ENCODE assay signal across 21 cellular contexts in the genomic region with DNA sequence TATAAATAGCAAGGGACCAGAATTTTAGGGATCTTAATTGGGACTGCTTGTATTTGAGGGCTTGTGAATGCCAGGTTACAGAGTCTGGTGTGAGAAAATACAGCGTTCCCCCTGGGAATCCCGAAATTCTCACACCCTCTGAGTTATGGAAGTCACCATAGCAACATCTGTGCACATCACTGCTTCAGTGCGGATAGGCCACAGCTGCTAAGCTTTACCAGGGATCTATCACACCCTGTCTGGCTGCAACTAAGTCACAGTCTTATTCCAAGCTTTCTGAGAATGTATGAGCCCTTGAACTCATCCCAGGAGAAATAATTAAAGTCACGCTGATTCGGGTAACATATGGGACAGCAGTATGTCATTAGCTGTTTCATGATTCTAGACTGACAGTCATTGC. TPM values are rescaled to one million over a fixed set of nuclear protein-coding genes. Genes with fewer than 3 reads are reported as not detected.
DNase-seq lines count a peak whose midpoint lies in the region; TF ChIP-seq lines count a peak whose summit lies in the region.
"Had no signal": no experiment of that assay in that cellular context is flagged by ENCODE, and none has a peak within 500 bp of the region (broad histone marks: within the 10 kb centered on the region; RNA-seq: fewer than 3 reads in every experiment).

No MANE protein-coding gene starts in this region.

- H3K27me3 ChIP-seq in trophoblast cell (ENCODE audit: insufficient read depth, low read length) = no peaks in the 10 kb centered on the region
- H3K27me3 ChIP-seq: BLaER1 had no signal

- H2BK5ac ChIP-seq in trophoblast cell (ENCODE audit: low read depth, low read length, poor library complexity) = no peak overlapping the region

- H3K4me3 ChIP-seq in fibroblast of mammary gland (ENCODE audit: control insufficient read depth, low read depth, low read length) (no peak overlapping the region), trophoblast cell (ENCODE audit: low read depth, low read length) (no peak overlapping the region)
- H3K4me3 ChIP-seq: BLaER1 had no signal

- no peak overlapping the region for H3K4ac ChIP-seq in trophoblast cell (ENCODE audit: low read depth, low read length)

- H3K4me2 ChIP-seq in trophoblast cell (ENCODE audit: low read length) = no peak overlapping the region
- H3K4me2 ChIP-seq: BLaER1 had no signal

- H3K23ac ChIP-seq in trophoblast cell (ENCODE audit: low read length) = no peak overlapping the region

- H2AK5ac ChIP-seq in trophoblast cell (ENCODE audit: low read length) = no peak overlapping the region

- H4K12ac ChIP-seq in trophoblast cell (ENCODE audit: low read depth, low read length) = no peak overlapping the region

- no peak overlapping the region for H2AFZ ChIP-seq in trophoblast cell (ENCODE audit: insufficient read depth, low read length, poor library complexity)

- no peak overlapping the region for H2BK12ac ChIP-seq in trophoblast cell (ENCODE audit: low read length)

- H3K9ac ChIP-seq in trophoblast cell (ENCODE audit: low read length) = peak overlapping the region; percentile 40
- H3K9ac ChIP-seq: BLaER1 had no signal

- no peaks in the 10 kb centered on the region for H3K9me3 ChIP-seq in trophoblast cell (ENCODE audit: insufficient read depth, low read depth, low read length)
- H3K9me3 ChIP-seq: BLaER1 had no signal

- H2BK120ac ChIP-seq in trophoblast cell (ENCODE audit: insufficient read depth, low read length, poor library complexity) = no peak overlapping the region

- H3K27ac ChIP-seq in trophoblast cell (ENCODE audit: low read depth, low read length) = no peak overlapping the region
- H3K27ac ChIP-seq: BLaER1, RWPE1 had no signal

- no peak overlapping the region for H4K91ac ChIP-seq in trophoblast cell (ENCODE audit: low read depth, low read length)

- no peak overlapping the region for H3K14ac ChIP-seq in trophoblast cell (ENCODE audit: low read length)

- no peak for TF ChIP-seq CTCF in fibroblast of mammary gland (conservative IDR thresholded peaks at IDR 0.05; ENCODE audit: control insufficient read depth, insufficient read depth, low read depth, low read length)

- H4K8ac ChIP-seq in trophoblast cell (ENCODE audit: low read depth, low read length) = no peak overlapping the region

- no peaks in the 10 kb centered on the region for H3K36me3 ChIP-seq in trophoblast cell (ENCODE audit: control insufficient read depth in 1 of 2, insufficient read depth in 2 of 2, low read length in 2 of 2)
- H3K36me3 ChIP-seq: BLaER1 had no signal

- no peaks in the 10 kb centered on the region for H3K4me1 ChIP-seq in trophoblast cell (ENCODE audit: control insufficient read depth in 1 of 2, insufficient read depth in 2 of 2, low read length in 2 of 2)
- H3K4me1 ChIP-seq: BLaER1 had no signal

- H3K79me1 ChIP-seq in trophoblast cell (ENCODE audit: low read length) = no peaks in the 10 kb centered on the region

- DNase-seq in LHCN-M2 (ENCODE audit: low read depth) (peak; percentile 37), NCI-H524 treated with DMSO at 0.1 percent for 48 hours (lab: John Stamatoyannopoulos, UW) (peak; percentile 2), fibroblast of mammary gland (ENCODE audit: low read depth) (peak; percentile 6), trophoblast cell (no peak), DMS79 treated with DMSO at 0.1 percent for 48 hours (lab: John Stamatoyannopoulos, UW) (no peak), cerebellar cortex (ENCODE audit: low spot score) (no peak)
- no peak for DNase-seq in effector CD4-positive, alpha-beta T cell
- DNase-seq: CD4-positive, CD25-positive, alpha-beta regulatory T cell; KG1; NCI-H1048; NCI-H1417 treated with DMSO at 0.1 percent for 48 hours; NCI-H1694 treated with DMSO at 0.1 percent for 48 hours; NCI-H2081; NCI-H345; NCI-H510A treated with DMSO at 0.1 percent for 48 hours; SHP77; T-helper 1 cell had no signal

- H3K79me2 ChIP-seq in trophoblast cell (ENCODE audit: control insufficient read depth, insufficient read depth, low read length, poor library complexity) = no peaks in the 10 kb centered on the region

- no CpG with 5 or more reads among the region's 5 CpGs for WGBS in trophoblast cell (ENCODE audit: extremely low coverage, insufficient coverage, insufficient read length)

- H3K18ac ChIP-seq in trophoblast cell (ENCODE audit: low read length) = no peak overlapping the region

RNA-seq across cellular contexts. Expression of gene BTC, which starts 46.6 kb away (rescaled TPM):
- 0.32 and 0.40 TPM in 2 replicates for total RNA-seq in LHCN-M2 (2014; rRNA removed)
- 0.10 TPM for polyA plus RNA-seq in LHCN-M2 (2012)
- 0.10 and 0.18 TPM in 2 replicates for polyA plus RNA-seq in trophoblast cell (2013)
- total RNA-seq: CD4-positive, CD25-positive, alpha-beta regulatory T cell; H1 had no signal
- polyA plus RNA-seq: AG04450; CD4-positive, CD25-positive, alpha-beta regulatory T cell had no signal

Comparison
In these comparisons a context has a peak if more than half of its experiments do, and no peak if none do; other contexts are left out.
1. DNase-seq: peak in LHCN-M2 (single experiment), NCI-H524 treated with DMSO at 0.1 percent for 48 hours (single experiment) and fibroblast of mammary gland (single experiment); none in trophoblast cell (0 of 2), effector CD4-positive, alpha-beta T cell (single experiment), DMS79 treated with DMSO at 0.1 percent for 48 hours (single experiment) and cerebellar cortex (single experiment).